21 cellular contexts compared by ENCODE assay signal in the genomic region with DNA sequence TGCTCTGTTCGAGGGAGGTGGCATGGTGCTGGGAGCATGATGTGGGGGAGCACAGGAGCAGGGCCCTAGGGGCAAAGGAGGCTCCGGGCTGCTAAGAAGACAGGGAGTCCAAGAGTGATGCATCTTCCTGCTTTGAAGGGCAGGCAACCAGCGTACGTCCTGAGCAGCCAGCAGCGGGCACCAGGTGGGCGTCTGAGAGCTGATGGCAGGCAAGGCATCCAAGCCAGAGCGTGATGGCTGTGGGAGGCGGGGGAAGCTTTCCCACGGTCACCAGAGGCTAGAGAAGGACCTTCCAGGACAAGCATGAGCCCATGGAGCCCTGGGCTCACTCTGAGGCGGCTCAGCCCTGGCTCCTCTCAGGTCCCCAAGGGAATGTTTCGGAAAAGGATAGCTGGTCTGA. TPM values are rescaled to one million over a fixed set of nuclear protein-coding genes. Genes with fewer than 3 reads are reported as not detected.
A peak's percentile ranks its signal among the peaks of the same experiment; 100 is the strongest.
DNase-seq lines count a peak whose midpoint lies in the region; ATAC-seq and TF ChIP-seq lines count a peak whose summit lies in the region.
"Had no signal": no experiment of that assay in that cellular context is flagged by ENCODE, and none has a peak within 500 bp of the region (broad histone marks: within the 10 kb centered on the region; RNA-seq: fewer than 3 reads in every experiment).

No MANE protein-coding gene starts in this region.

- ATAC-seq in activated naive CD4-positive, alpha-beta T cell treated with anti-CD3 and anti-CD28 coated beads, Interleukin-2, amount 50 U/mL, for 72 hours: no peak
- ATAC-seq in central memory CD8-positive, alpha-beta T cell (replicated peaks; ENCODE audit: extremely low read depth, poor library complexity, severe bottlenecking): no peak
- ATAC-seq in stimulated activated effector memory CD8-positive, alpha-beta T cell treated with anti-CD3 and anti-CD28 coated beads, Interleukin-12 subunit alpha, Interleukin-12 subunit beta, amount 100 ng/mL, for 72 hours: no peak
- ATAC-seq: GM23338 had no signal

- H3K9me3 Mint-ChIP-seq in T-helper 2 cell treated with Interferon-gamma antibody and Interleukin-4, amounts not matched to agents 5 μg/mL and 100 μg/mL, for 36 hours: no peaks in the 10 kb centered on the region
- no peaks in the 10 kb centered on the region for H3K9me3 Mint-ChIP-seq in activated naive CD4-positive, alpha-beta T cell treated with anti-CD3 and anti-CD28 coated beads, Interleukin-2, amount 50 U/mL, for 72 hours
- no peaks in the 10 kb centered on the region for H3K9me3 Mint-ChIP-seq in activated naive CD4-positive, alpha-beta T cell treated with anti-CD3 and anti-CD28 coated beads for 36 hours
- no peaks in the 10 kb centered on the region for H3K9me3 Mint-ChIP-seq in central memory CD8-positive, alpha-beta T cell
- H3K9me3 Mint-ChIP-seq in stimulated activated effector memory CD8-positive, alpha-beta T cell treated with anti-CD3 and anti-CD28 coated beads, Interleukin-12 subunit alpha, Interleukin-12 subunit beta, amount 100 ng/mL, for 72 hours: no peaks in the 10 kb centered on the region
- H3K9me3 Mint-ChIP-seq: CD8-positive, alpha-beta memory T cell; GM23338 had no signal

- no peak overlapping the region for H3K4me3 Mint-ChIP-seq in T-helper 2 cell treated with Interferon-gamma antibody and Interleukin-4, amounts not matched to agents 5 μg/mL and 100 μg/mL, for 36 hours
- no peak overlapping the region for H3K4me3 Mint-ChIP-seq in activated naive CD4-positive, alpha-beta T cell treated with anti-CD3 and anti-CD28 coated beads for 36 hours
- no peak overlapping the region for H3K4me3 Mint-ChIP-seq in central memory CD8-positive, alpha-beta T cell
- no peak overlapping the region for H3K4me3 Mint-ChIP-seq in stimulated activated effector memory CD8-positive, alpha-beta T cell treated with anti-CD3 and anti-CD28 coated beads, Interleukin-12 subunit alpha, Interleukin-12 subunit beta, amount 100 ng/mL, for 72 hours
- H3K4me3 Mint-ChIP-seq: GM23338 had no signal

- H3K36me3 Mint-ChIP-seq in T-helper 2 cell treated with Interferon-gamma antibody and Interleukin-4, amounts not matched to agents 5 μg/mL and 100 μg/mL, for 36 hours (ENCODE audit: low read depth): peaks cover 44% of the 10 kb centered on the region
- H3K36me3 Mint-ChIP-seq in activated naive CD4-positive, alpha-beta T cell treated with anti-CD3 and anti-CD28 coated beads, Interleukin-2, amount 50 U/mL, for 72 hours: peaks cover 0 to 19% of the 10 kb centered on the region in 2 donors
- peaks cover 33% of the 10 kb centered on the region for H3K36me3 Mint-ChIP-seq in activated naive CD4-positive, alpha-beta T cell treated with anti-CD3 and anti-CD28 coated beads for 36 hours (ENCODE audit: low read depth)
- H3K36me3 Mint-ChIP-seq in central memory CD8-positive, alpha-beta T cell (ENCODE audit: insufficient read depth): peaks cover 74% of the 10 kb centered on the region
- H3K36me3 Mint-ChIP-seq in stimulated activated effector memory CD8-positive, alpha-beta T cell treated with anti-CD3 and anti-CD28 coated beads, Interleukin-12 subunit alpha, Interleukin-12 subunit beta, amount 100 ng/mL, for 72 hours: peaks cover 97% of the 10 kb centered on the region

- H3K4me1 Mint-ChIP-seq in T-helper 2 cell treated with Interferon-gamma antibody and Interleukin-4, amounts not matched to agents 5 μg/mL and 100 μg/mL, for 36 hours (ENCODE audit: low read depth): peaks cover 15% of the 10 kb centered on the region
- peaks cover 16% of the 10 kb centered on the region for H3K4me1 Mint-ChIP-seq in activated naive CD4-positive, alpha-beta T cell treated with anti-CD3 and anti-CD28 coated beads for 36 hours (ENCODE audit: low read depth)
- peaks cover 56% of the 10 kb centered on the region for H3K4me1 Mint-ChIP-seq in central memory CD8-positive, alpha-beta T cell
- H3K4me1 Mint-ChIP-seq in stimulated activated effector memory CD8-positive, alpha-beta T cell treated with anti-CD3 and anti-CD28 coated beads, Interleukin-12 subunit alpha, Interleukin-12 subunit beta, amount 100 ng/mL, for 72 hours: peaks cover 48% of the 10 kb centered on the region

- intact Hi-C loops in activated naive CD4-positive, alpha-beta T cell treated with anti-CD3 and anti-CD28 coated beads for 36 hours (cut with micrococcal nuclease): no loop called here

- CTCF ChIA-PET in activated naive CD4-positive, alpha-beta T cell treated with anti-CD3 and anti-CD28 coated beads for 36 hours (lab: Charles Lee): no interaction called here

- no peak overlapping the region for H3K4me3 ChIP-seq in foreskin fibroblast (ENCODE audit: low read depth in 1 of 2, low read length in 2 of 2)
- H3K4me3 ChIP-seq: BLaER1 treated with 17β-estradiol and CSF1 and Interleukin-3, amounts not matched to agents 10 nM and 100 nM; GM23338 had no signal

- H3K27me3 Mint-ChIP-seq in T-helper 2 cell treated with Interferon-gamma antibody and Interleukin-4, amounts not matched to agents 5 μg/mL and 100 μg/mL, for 36 hours (ENCODE audit: low read depth): no peaks in the 10 kb centered on the region
- H3K27me3 Mint-ChIP-seq in activated naive CD4-positive, alpha-beta T cell treated with anti-CD3 and anti-CD28 coated beads for 36 hours (ENCODE audit: low read depth): no peaks in the 10 kb centered on the region
- H3K27me3 Mint-ChIP-seq in central memory CD8-positive, alpha-beta T cell: no peaks in the 10 kb centered on the region

- DNase-seq in T-helper 2 cell treated with Interferon-gamma antibody and Interleukin-4, amounts not matched to agents 5 μg/mL and 100 μg/mL, for 36 hours (ENCODE audit: low spot score): no peak
- DNase-seq in T-helper 2 cell (no peak), foreskin fibroblast (no peak)
- no peak for DNase-seq in activated naive CD4-positive, alpha-beta T cell treated with anti-CD3 and anti-CD28 coated beads, Interleukin-2, amount 50 U/mL, for 72 hours (ENCODE audit: low spot score in 2 of 2)
- no peak for DNase-seq in activated naive CD4-positive, alpha-beta T cell treated with anti-CD3 and anti-CD28 coated beads for 36 hours
- no peak for DNase-seq in central memory CD8-positive, alpha-beta T cell (ENCODE audit: low spot score in 2 of 2)
- no peak for DNase-seq in stimulated activated effector memory CD8-positive, alpha-beta T cell treated with anti-CD3 and anti-CD28 coated beads, Interleukin-12 subunit alpha, Interleukin-12 subunit beta, amount 100 ng/mL, for 72 hours (ENCODE audit: low spot score in 2 of 2)
- DNase-seq in effector CD4-positive, alpha-beta T cell: no peak
- DNase-seq: ACHN; CD8-positive, alpha-beta memory T cell; HCEC 1CT; NCI-H1105; NCI-H146; NCI-H2029; NCI-H226; NCI-H524; NCI-H774; NK-92 treated with Interleukin-12 subunit alpha and Interleukin-12 subunit beta, amount 100 ng/mL, for 24 hours; SIG-M5 had no signal

- H3K27ac Mint-ChIP-seq in T-helper 2 cell treated with Interferon-gamma antibody and Interleukin-4, amounts not matched to agents 5 μg/mL and 100 μg/mL, for 36 hours: peak overlapping the region; percentile 42
- peak overlapping the region; percentile 54 to 90 for H3K27ac Mint-ChIP-seq in activated naive CD4-positive, alpha-beta T cell treated with anti-CD3 and anti-CD28 coated beads, Interleukin-2, amount 50 U/mL, for 72 hours
- H3K27ac Mint-ChIP-seq in activated naive CD4-positive, alpha-beta T cell treated with anti-CD3 and anti-CD28 coated beads for 36 hours: no peak overlapping the region
- H3K27ac Mint-ChIP-seq in central memory CD8-positive, alpha-beta T cell (ENCODE audit: low read depth): peak overlapping the region; percentile 69
- peak overlapping the region; percentile 78 for H3K27ac Mint-ChIP-seq in stimulated activated effector memory CD8-positive, alpha-beta T cell treated with anti-CD3 and anti-CD28 coated beads, Interleukin-12 subunit alpha, Interleukin-12 subunit beta, amount 100 ng/mL, for 72 hours
- H3K27ac Mint-ChIP-seq: GM23338 had no signal

- no peak for TF ChIP-seq CTCF in foreskin fibroblast (IDR thresholded peaks at IDR 0.05; ENCODE audit: low read depth, low read length)

RNA-seq across cellular contexts. Expression of gene BRD1, which starts 32.2 kb away (rescaled TPM):
- total RNA-seq in activated naive CD4-positive, alpha-beta T cell treated with anti-CD3 and anti-CD28 coated beads, Interleukin-2, amount 50 U/mL, for 72 hours: 10 to 100 TPM; 27.7 to 39.0 TPM
- total RNA-seq in activated naive CD4-positive, alpha-beta T cell treated with anti-CD3 and anti-CD28 coated beads for 36 hours: 10 to 100 TPM; 26.0 to 27.0 TPM

RNA-seq across cellular contexts. Expression of gene ZBED4, which starts 58.1 kb away (rescaled TPM):
- 10 to 100 TPM; 18.4 to 20.7 TPM for total RNA-seq in activated naive CD4-positive, alpha-beta T cell treated with anti-CD3 and anti-CD28 coated beads, Interleukin-2, amount 50 U/mL, for 72 hours
- total RNA-seq in activated naive CD4-positive, alpha-beta T cell treated with anti-CD3 and anti-CD28 coated beads for 36 hours: 10 to 100 TPM; 13.0 to 13.1 TPM
